ENCODE assay signal across 1 cellular context in the genomic region with DNA sequence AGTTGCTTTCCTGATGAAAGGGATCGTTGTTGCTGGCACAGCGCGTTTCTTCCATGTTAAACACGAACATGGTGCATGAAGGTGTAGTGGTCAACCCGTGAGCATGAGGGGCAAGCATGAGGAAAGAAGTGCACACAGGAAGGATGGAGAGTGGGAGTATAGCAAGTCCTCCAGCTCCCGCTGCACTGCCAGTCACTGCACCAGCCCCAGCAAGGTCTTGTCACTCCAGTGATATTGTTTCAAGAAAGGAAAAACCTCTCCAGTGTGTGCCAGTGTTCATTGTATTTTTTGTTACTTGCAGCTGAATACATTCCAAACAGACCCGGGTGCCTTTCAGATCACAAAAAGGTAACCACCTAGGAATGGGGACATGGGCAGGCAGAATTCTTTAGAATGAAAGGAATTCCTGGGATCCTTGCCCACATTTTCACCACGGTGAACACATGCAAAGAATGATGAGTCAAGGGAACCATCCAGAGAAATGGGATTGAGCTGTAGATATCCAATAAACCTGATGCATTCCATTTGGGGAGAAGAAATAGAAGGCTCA.
TF ChIP-seq lines count a peak whose summit lies in the region.

No MANE protein-coding gene starts in this region.

TF ChIP-seq in H1, 55 proteins besides CTCF, POLR2A, EP300 and RAD21:
- TF ChIP-seq SP1 (IDR thresholded peaks at IDR 0.05; ENCODE audit: low read depth, low read length) (no peak), SRF (IDR thresholded peaks at IDR 0.05; ENCODE audit: low read depth, low read length) (no peak), TEAD4 (IDR thresholded peaks at IDR 0.05; ENCODE audit: low read depth, low read length) (peak; percentile 75)
